16 cellular contexts compared by ENCODE assay signal in the genomic region with DNA sequence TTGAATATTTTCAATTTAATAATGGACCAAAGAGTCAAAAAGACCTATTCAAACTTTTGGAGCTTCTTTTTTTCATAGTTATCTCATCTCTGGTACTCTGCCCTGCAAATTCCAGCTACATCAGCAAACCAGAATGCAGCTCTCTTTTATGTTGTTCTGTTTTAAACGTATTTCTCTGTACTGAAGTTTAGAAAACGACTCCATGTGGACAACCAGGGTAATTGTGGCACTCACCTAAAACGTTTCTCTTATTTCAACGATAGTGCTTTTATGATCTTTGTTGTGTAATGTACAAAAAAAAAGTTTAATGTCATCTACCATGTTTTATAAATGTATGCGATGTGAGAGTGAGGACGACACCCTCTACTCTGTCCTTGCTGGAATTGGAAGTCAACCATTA.
DNase-seq lines count a peak whose midpoint lies in the region; ATAC-seq and TF ChIP-seq lines count a peak whose summit lies in the region.
"Had no signal": no experiment of that assay in that cellular context is flagged by ENCODE, and none has a peak within 500 bp of the region (broad histone marks: within the 10 kb centered on the region; RNA-seq: fewer than 3 reads in every experiment).

No MANE protein-coding gene starts in this region.

- no peaks in the 10 kb centered on the region for H3K79me2 ChIP-seq in OCI-LY1 (ENCODE audit: insufficient read depth, low read length)
- no peaks in the 10 kb centered on the region for H3K79me2 ChIP-seq in SU-DHL-6 (ENCODE audit: insufficient read depth, low read length)

- H4K20me1 ChIP-seq in OCI-LY1 (ENCODE audit: insufficient read depth, low read length), result no peaks in the 10 kb centered on the region
- no peaks in the 10 kb centered on the region for H4K20me1 ChIP-seq in SU-DHL-6 (ENCODE audit: low read depth, low read length)
- H4K20me1 ChIP-seq: BLaER1 had no signal

- H3K4me3 ChIP-seq in OCI-LY1 (ENCODE audit: low read depth, low read length, poor library complexity, severe bottlenecking) (no peak overlapping the region), SU-DHL-6 (ENCODE audit: insufficient read depth, low read length, poor library complexity, severe bottlenecking) (no peak overlapping the region)
- H3K4me3 ChIP-seq: BLaER1, GM23248, HAP-1 had no signal

- H3K4me1 ChIP-seq in OCI-LY1 (ENCODE audit: insufficient read depth, low read length, severe bottlenecking), result no peaks in the 10 kb centered on the region
- H3K4me1 ChIP-seq: BLaER1, HAP-1 had no signal

- H3K36me3 ChIP-seq in OCI-LY1 (ENCODE audit: insufficient read depth, low read length) (no peaks in the 10 kb centered on the region), SU-DHL-6 (ENCODE audit: low read length) (no peaks in the 10 kb centered on the region)
- H3K36me3 ChIP-seq: BLaER1, HAP-1 had no signal

- H2AFZ ChIP-seq in OCI-LY1 (ENCODE audit: low read length) (no peak overlapping the region), SU-DHL-6 (ENCODE audit: low read depth, low read length, severe bottlenecking) (peak overlapping the region; percentile 46)
- H2AFZ ChIP-seq: GM23248 had no signal

- H3K27ac ChIP-seq in C4-2B (no peak overlapping the region), OCI-LY1 (ENCODE audit: low read depth, low read length, poor library complexity, severe bottlenecking) (no peak overlapping the region), SU-DHL-6 (ENCODE audit: low read depth, low read length) (no peak overlapping the region)
- H3K27ac ChIP-seq: BLaER1, GM23248 had no signal

- H3K9me2 ChIP-seq in OCI-LY1 (ENCODE audit: low read depth, low read length) (no peaks in the 10 kb centered on the region), SU-DHL-6 (replicated peaks; ENCODE audit: insufficient read depth, low read length) (no peaks in the 10 kb centered on the region)

- DNase-seq in A172 (ENCODE audit: low spot score) (peak; percentile 36), SHP77 (lab: John Stamatoyannopoulos, UW) (no peak), NCI-H1417 treated with DMSO at 0.1 percent for 48 hours (lab: John Stamatoyannopoulos, UW) (no peak)
- DNase-seq: CD4-positive, CD25-positive, alpha-beta regulatory T cell; CD8-positive, alpha-beta memory T cell; COR-L47; DMS79; GDM1; GM23248; KG1 had no signal

- no peak overlapping the region for H3K9ac ChIP-seq in OCI-LY1 (ENCODE audit: low read length)
- no peak overlapping the region for H3K9ac ChIP-seq in SU-DHL-6 (ENCODE audit: low read length)
- H3K9ac ChIP-seq: BLaER1, GM23248 had no signal

- H3F3A ChIP-seq in OCI-LY1 (ENCODE audit: insufficient read depth, low read length), result no peaks in the 10 kb centered on the region
- H3F3A ChIP-seq in SU-DHL-6 (ENCODE audit: insufficient read depth), result 0 out of 2 replicates have a peak, but pooled peaks cover 3% of the 10 kb centered on the region

- H3K27me3 ChIP-seq in OCI-LY1 (ENCODE audit: insufficient read depth, low read length), result no peaks in the 10 kb centered on the region
- no peaks in the 10 kb centered on the region for H3K27me3 ChIP-seq in SU-DHL-6 (ENCODE audit: low read length)
- H3K27me3 ChIP-seq: BLaER1 had no signal

- TF ChIP-seq CTCF in C4-2B (conservative IDR thresholded peaks at IDR 0.05), result peak; percentile 29
- TF ChIP-seq CTCF in OCI-LY1 (IDR thresholded peaks at IDR 0.05; ENCODE audit: low read length), result peak; percentile 39; the same call in 1 of the 2 replicates
- TF ChIP-seq CTCF in SU-DHL-6 (IDR thresholded peaks at IDR 0.05; ENCODE audit: insufficient read depth, low read length, poor library complexity, severe bottlenecking), result no peak

- no peaks in the 10 kb centered on the region for H3K9me3 ChIP-seq in OCI-LY1 (ENCODE audit: low read length)
- no peaks in the 10 kb centered on the region for H3K9me3 ChIP-seq in SU-DHL-6 (ENCODE audit: insufficient read depth, low read length)
- H3K9me3 ChIP-seq: BLaER1, HAP-1 had no signal

- ATAC-seq in HG03354 (IDR thresholded peaks at IDR 0.05; ENCODE audit: poor library complexity, severe bottlenecking, unreplicated experiment), result no peak

- H3K4me2 ChIP-seq in OCI-LY1 (ENCODE audit: low read length) (no peak overlapping the region), SU-DHL-6 (ENCODE audit: low read depth, low read length, poor library complexity, severe bottlenecking) (no peak overlapping the region)
- H3K4me2 ChIP-seq: BLaER1 had no signal
